ENCODE assay signal across 34 cellular contexts in genomic region chr2:52831216-52831615, GRCh38.
"Had no signal": no experiment of that assay in that cellular context is flagged by ENCODE, and none has a peak within 500 bp of the region (broad histone marks: within the 10 kb centered on the region; RNA-seq: fewer than 3 reads in every experiment).

No MANE protein-coding gene starts in this region.

- DNase-seq: Karpas-422, Kasumi-1, KG1, MG63, MM.1S, MV-4-11, NCI-H1048, NCI-H1092, NCI-H1092 treated with DMSO at 0.1 percent for 48 hours, NCI-H1105, NCI-H1105 treated with DMSO at 0.1 percent for 48 hours, NCI-H1417, NCI-H1417 treated with DMSO at 0.1 percent for 48 hours, NCI-H1436, NCI-H1436 treated with DMSO at 0.1 percent for 48 hours, NCI-H146, NCI-H1694, NCI-H1694 treated with DMSO at 0.1 percent for 48 hours, NCI-H187, NCI-H187 treated with DMSO at 0.1 percent for 48 hours, NCI-H1930, NCI-H2029 treated with DMSO at 0.1 percent for 48 hours, NCI-H2081, NCI-H2081 treated with DMSO at 0.1 percent for 48 hours, NCI-H2107, NCI-H2171, NCI-H2171 treated with DMSO at 0.1 percent for 48 hours, NCI-H2227 treated with DMSO at 0.1 percent for 48 hours, NCI-H226, NCI-H345, NCI-H446, NCI-H446 treated with DMSO at 0.1 percent for 48 hours, NCI-H510A, NCI-H510A treated with DMSO at 0.1 percent for 48 hours had no signal
